In the genomic region with DNA sequence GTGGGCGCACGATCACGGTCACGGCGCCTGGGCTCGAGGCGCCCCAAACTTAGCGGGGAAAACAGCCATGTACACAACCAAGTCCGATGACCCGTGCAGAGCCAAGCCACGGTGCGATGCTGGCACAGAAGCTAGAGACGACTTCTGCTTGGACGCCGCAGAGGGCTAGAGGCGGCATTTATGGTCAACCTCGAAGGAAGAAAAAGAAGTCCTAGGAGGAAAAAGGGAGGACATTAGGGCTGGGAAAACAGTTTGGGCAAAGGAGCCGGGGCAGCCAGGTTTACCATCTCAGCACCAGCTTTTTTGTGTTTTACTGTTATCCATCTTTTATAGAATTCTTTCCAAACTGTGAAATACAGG, we compare ENCODE assay signal across 7 cellular contexts. TPM values are rescaled to one million over a fixed set of nuclear protein-coding genes. Genes with fewer than 3 reads are reported as not detected.
DNase-seq lines count a peak whose midpoint lies in the region; ATAC-seq and TF ChIP-seq lines count a peak whose summit lies in the region.

No MANE protein-coding gene starts in this region.

- no peak for TF ChIP-seq POLR2A in stomach (IDR thresholded peaks at IDR 0.05)

- TF ChIP-seq CTCF in HFFc6 (IDR thresholded peaks at IDR 0.05) (no peak), stomach (IDR thresholded peaks at IDR 0.05) (no peak)

- H3K36me3 ChIP-seq in iPS-15b (ENCODE audit: control insufficient read depth, insufficient read depth, low read length) (no peaks in the 10 kb centered on the region), stomach (no peaks in the 10 kb centered on the region)

- WGBS in stomach, 5 donors = 4 to 7% (median 6%) methylated on average over 16 to 18 of the region's 18 CpGs

- H3K27ac Mint-ChIP-seq in HFFc6 = no peak overlapping the region
- H3K27ac Mint-ChIP-seq in activated CD4-positive, alpha-beta memory T cell treated with anti-CD3 and anti-CD28 coated beads, Interleukin-2, amount 10 ng/mL, durations not matched to agents 7 days and 5 days = peak overlapping the region; percentile 61

- H3K27me3 ChIP-seq in iPS-15b (ENCODE audit: control insufficient read depth, insufficient read depth, low read length) (peaks cover 25% of the 10 kb centered on the region), stomach (no peaks in the 10 kb centered on the region)

- H3K4me1 ChIP-seq in iPS-15b (ENCODE audit: control insufficient read depth, insufficient read depth, low read length) (peaks cover 6% of the 10 kb centered on the region), stomach (peaks cover 15 to 30% (median 22%) of the 10 kb centered on the region in 4 donors)

- peak overlapping the region; percentile 71 to 91 (median 87) for H3K27ac ChIP-seq in stomach

- H3K4me1 Mint-ChIP-seq in HFFc6 (ENCODE audit: low read depth) = peaks cover 12% of the 10 kb centered on the region
- H3K4me1 Mint-ChIP-seq in activated CD4-positive, alpha-beta memory T cell treated with anti-CD3 and anti-CD28 coated beads, Interleukin-2, amount 10 ng/mL, durations not matched to agents 7 days and 5 days = peaks cover 31% of the 10 kb centered on the region

- no peak for TF ChIP-seq EP300 in stomach (IDR thresholded peaks at IDR 0.05)

- H3K9me3 ChIP-seq in iPS-15b (ENCODE audit: control insufficient read depth, insufficient read depth, low read length) = no peaks in the 10 kb centered on the region
- no peaks in the 10 kb centered on the region for H3K9me3 ChIP-seq in stomach

- POLR2A ChIA-PET in activated CD4-positive, alpha-beta memory T cell treated with anti-CD3 and anti-CD28 coated beads, Interleukin-2, amount 10 ng/mL, durations not matched to agents 7 days and 5 days (lab: Charles Lee) = interaction anchor here (0.8 to 2.8 kb wide), 9 partner anchors 15 to 511 kb away, joined by 3 to 11 read pairs (median 4); partner anchors contain the start of gene ASXL2

- H3K36me3 Mint-ChIP-seq in HFFc6 (ENCODE audit: low read depth) = peaks cover 5% of the 10 kb centered on the region; the same call in 1 of the 2 replicates
- no peaks in the 10 kb centered on the region for H3K36me3 Mint-ChIP-seq in activated CD4-positive, alpha-beta memory T cell treated with anti-CD3 and anti-CD28 coated beads, Interleukin-2, amount 10 ng/mL, durations not matched to agents 7 days and 5 days (ENCODE audit: low read depth)

- H3K4me3 ChIP-seq in iPS-15b (ENCODE audit: low read depth, low read length) = peak overlapping the region; percentile 57
- peak overlapping the region; percentile 82 to 96 (median 90) for H3K4me3 ChIP-seq in stomach

- peak overlapping the region; percentile 9 for H3K9ac ChIP-seq in iPS-15b (ENCODE audit: low read depth, low read length)

- peak overlapping the region; percentile 60 for H3K4me3 Mint-ChIP-seq in HFFc6
- H3K4me3 Mint-ChIP-seq in activated CD4-positive, alpha-beta memory T cell treated with anti-CD3 and anti-CD28 coated beads, Interleukin-2, amount 10 ng/mL, durations not matched to agents 7 days and 5 days = peak overlapping the region; percentile 82

- H3K27me3 Mint-ChIP-seq in HFFc6 (ENCODE audit: insufficient read depth) = peaks cover 2% of the 10 kb centered on the region
- H3K27me3 Mint-ChIP-seq in activated CD4-positive, alpha-beta memory T cell treated with anti-CD3 and anti-CD28 coated beads, Interleukin-2, amount 10 ng/mL, durations not matched to agents 7 days and 5 days = peaks cover 14% of the 10 kb centered on the region

- intact Hi-C loops in stomach (cut with DNase I; ENCODE audit: low total_unique reads) = no loop called here

- DNase-seq in HFFc6 (no peak), stomach (no peak), LoVo (ENCODE audit: low spot score) (no peak), left lobe of liver (ENCODE audit: low spot score) (no peak)
- DNase-seq in activated CD4-positive, alpha-beta memory T cell treated with anti-CD3 and anti-CD28 coated beads, Interleukin-2, amount 10 ng/mL, durations not matched to agents 7 days and 5 days = no peak

- CTCF ChIA-PET in activated CD4-positive, alpha-beta memory T cell treated with anti-CD3 and anti-CD28 coated beads, Interleukin-2, amount 10 ng/mL, durations not matched to agents 7 days and 5 days (lab: Charles Lee) = interaction anchor here (1.2 to 2.1 kb wide), 4 partner anchors 12 to 67 kb away, joined by 3 to 8 read pairs (median 6); no protein-coding TSS in a partner anchor

- ATAC-seq in HG02981 (IDR thresholded peaks at IDR 0.05; ENCODE audit: unreplicated experiment) (no peak), left lobe of liver (no peak)

- peaks cover 5% of the 10 kb centered on the region; the same call in 1 of the 2 replicates for H3K9me3 Mint-ChIP-seq in HFFc6
- H3K9me3 Mint-ChIP-seq in activated CD4-positive, alpha-beta memory T cell treated with anti-CD3 and anti-CD28 coated beads, Interleukin-2, amount 10 ng/mL, durations not matched to agents 7 days and 5 days = no peaks in the 10 kb centered on the region

RNA-seq across cellular contexts. Expression of gene DTNB, which starts 0.6 kb away (rescaled TPM):
- total RNA-seq in HFFc6 (2021; fragmentation: NEBNext Ultra II Directional; extraction: Animal tissue kit (Norgen Biotek cat#: 25700)) = 1 to 10 TPM; 4.2 to 6.2 (median 4.7) TPM
- total RNA-seq in activated CD4-positive, alpha-beta memory T cell treated with anti-CD3 and anti-CD28 coated beads, Interleukin-2, amount 10 ng/mL, durations not matched to agents 7 days and 5 days = 10 to 100 TPM; 27.0 to 29.8 TPM
- total RNA-seq in stomach (10 to 100 TPM; 10.5 to 70.0 (median 16.5) TPM), left lobe of liver (14.3 TPM)
- polyA plus RNA-seq in stomach = 10 to 100 TPM; 23.1 to 69.5 (median 44.4) TPM
